14 cellular contexts compared by ENCODE assay signal in genomic region chr13:42011601-42012401, GRCh38. TPM values are rescaled to one million over a fixed set of nuclear protein-coding genes. Genes with fewer than 3 reads are reported as not detected.
DNase-seq lines count a peak whose midpoint lies in the region; FAIRE-seq and TF ChIP-seq lines count a peak whose summit lies in the region.
"Had no signal": no experiment of that assay in that cellular context is flagged by ENCODE, and none has a peak within 500 bp of the region (broad histone marks: within the 10 kb centered on the region; RNA-seq: fewer than 3 reads in every experiment).

No MANE protein-coding gene starts in this region.

- H2AFZ ChIP-seq in keratinocyte (ENCODE audit: control insufficient read depth, low read length), result peak overlapping the region; percentile 93

- no peaks in the 10 kb centered on the region for H3K79me2 ChIP-seq in keratinocyte (ENCODE audit: control insufficient read depth, insufficient read depth, low read length)

- no peaks in the 10 kb centered on the region for H3K9me1 ChIP-seq in keratinocyte (ENCODE audit: control insufficient read depth, extremely low read depth, insufficient read depth, low read length)

- H3K36me3 Mint-ChIP-seq in activated T-helper 1 cell treated with anti-CD3 and anti-CD28 coated beads, Interleukin-12 subunit alpha, Interleukin-12 subunit beta, Interleukin-2, Interleukin-4 antibody, amounts not matched to agents 30 ng/mL and 10 ng/mL and 1 ng/mL, durations not matched to agents 14 hours and 24 hours and 36 hours (ENCODE audit: low read depth), result no peaks in the 10 kb centered on the region

- H3K27ac Mint-ChIP-seq in activated T-helper 1 cell treated with anti-CD3 and anti-CD28 coated beads, Interleukin-12 subunit alpha, Interleukin-12 subunit beta, Interleukin-2, Interleukin-4 antibody, amounts not matched to agents 30 ng/mL and 10 ng/mL and 1 ng/mL, durations not matched to agents 14 hours and 24 hours and 36 hours, result no peak overlapping the region

- no peaks in the 10 kb centered on the region for H3K9me3 Mint-ChIP-seq in activated T-helper 1 cell treated with anti-CD3 and anti-CD28 coated beads, Interleukin-12 subunit alpha, Interleukin-12 subunit beta, Interleukin-2, Interleukin-4 antibody, amounts not matched to agents 30 ng/mL and 10 ng/mL and 1 ng/mL, durations not matched to agents 14 hours and 24 hours and 36 hours

- no peak for TF ChIP-seq POLR2A in breast epithelium (IDR thresholded peaks at IDR 0.05)
- no peak for TF ChIP-seq POLR2A in GM12892 (IDR thresholded peaks at IDR 0.05; ENCODE audit: low read depth, low read length)

- no peak for TF ChIP-seq CTCF in breast epithelium (IDR thresholded peaks at IDR 0.05)
- no peak for TF ChIP-seq CTCF in keratinocyte (optimal IDR thresholded peaks at IDR 0.05 in 1 of 3, IDR thresholded peaks at IDR 0.05 in 1 of 3, conservative IDR thresholded peaks at IDR 0.05 in 1 of 3; ENCODE audit: extremely low read depth in 1 of 3, insufficient read depth in 2 of 3, low read length in 3 of 3)

- intact Hi-C loops in breast epithelium (cut with DNase I; ENCODE audit: low total_unique reads), result no loop called here
- intact Hi-C loops in activated T-helper 1 cell treated with anti-CD3 and anti-CD28 coated beads, Interleukin-12 subunit alpha, Interleukin-12 subunit beta, Interleukin-2, Interleukin-4 antibody, amounts not matched to agents 30 ng/mL and 10 ng/mL and 1 ng/mL, durations not matched to agents 14 hours and 24 hours and 36 hours (cut with micrococcal nuclease), result no loop called here

- H3K9me3 ChIP-seq in breast epithelium (no peaks in the 10 kb centered on the region), keratinocyte (ENCODE audit: control insufficient read depth, low read depth, low read length) (no peaks in the 10 kb centered on the region), skeletal muscle satellite cell (replicated peaks; ENCODE audit: low read length) (no peaks in the 10 kb centered on the region)

- no peak overlapping the region for H3K9ac ChIP-seq in keratinocyte (ENCODE audit: control insufficient read depth, extremely low read depth, insufficient read depth, low read length)
- no peak overlapping the region for H3K9ac ChIP-seq in skeletal muscle satellite cell (ENCODE audit: low read depth, low read length)

- no peak overlapping the region for H3K4me3 Mint-ChIP-seq in activated T-helper 1 cell treated with anti-CD3 and anti-CD28 coated beads, Interleukin-12 subunit alpha, Interleukin-12 subunit beta, Interleukin-2, Interleukin-4 antibody, amounts not matched to agents 30 ng/mL and 10 ng/mL and 1 ng/mL, durations not matched to agents 14 hours and 24 hours and 36 hours

- FAIRE-seq in keratinocyte (lab: Jason Lieb, UNC) (no peak), GM12892 (lab: Jason Lieb, UNC) (no peak)

- peak overlapping the region; percentile 36 to 44 for H3K27ac ChIP-seq in breast epithelium
- no peak overlapping the region for H3K27ac ChIP-seq in keratinocyte (ENCODE audit: control insufficient read depth, insufficient read depth, low read length)
- H3K27ac ChIP-seq: 22Rv1 had no signal

- H3K4me2 ChIP-seq in keratinocyte (ENCODE audit: control insufficient read depth, extremely low read depth, insufficient read depth, low read depth, low read length) (peak overlapping the region; percentile 88), skeletal muscle satellite cell (ENCODE audit: low read length) (peak overlapping the region; percentile 61)

- H3K4me1 ChIP-seq in breast epithelium (peaks cover 0 to 3% of the 10 kb centered on the region in 2 donors), keratinocyte (ENCODE audit: control insufficient read depth, extremely low read depth, insufficient read depth, low read length) (peaks cover 13% of the 10 kb centered on the region), skeletal muscle satellite cell (ENCODE audit: control insufficient read depth, insufficient read depth, low read length) (peaks cover 12% of the 10 kb centered on the region)

- H3K36me3 ChIP-seq in breast epithelium, result no peaks in the 10 kb centered on the region
- no peaks in the 10 kb centered on the region for H3K36me3 ChIP-seq in keratinocyte (ENCODE audit: control insufficient read depth in 2 of 2, extremely low read depth in 1 of 2, insufficient read depth in 2 of 2, low read length in 2 of 2)
- H3K36me3 ChIP-seq in skeletal muscle satellite cell (ENCODE audit: insufficient read depth, low read length), result no peaks in the 10 kb centered on the region

- H3K4me1 Mint-ChIP-seq in activated T-helper 1 cell treated with anti-CD3 and anti-CD28 coated beads, Interleukin-12 subunit alpha, Interleukin-12 subunit beta, Interleukin-2, Interleukin-4 antibody, amounts not matched to agents 30 ng/mL and 10 ng/mL and 1 ng/mL, durations not matched to agents 14 hours and 24 hours and 36 hours (ENCODE audit: low read depth), result no peaks in the 10 kb centered on the region

- peak; percentile 22 for DNase-seq in DMS 273 (lab: John Stamatoyannopoulos, UW; ENCODE audit: unreplicated experiment)
- DNase-seq in DMS 273 treated with DMSO at 0.1 percent for 48 hours (lab: John Stamatoyannopoulos, UW), result no peak
- peak; percentile 37 to 61 for DNase-seq in breast epithelium (ENCODE audit: low spot score in 2 of 2)
- no peak for DNase-seq in keratinocyte (ENCODE audit: low read depth, low spot score)
- no peak for DNase-seq in GM12892 (ENCODE audit: insufficient read length)
- DNase-seq in activated T-helper 1 cell treated with anti-CD3 and anti-CD28 coated beads, Interleukin-12 subunit alpha, Interleukin-12 subunit beta, Interleukin-2, Interleukin-4 antibody, amounts not matched to agents 30 ng/mL and 10 ng/mL and 1 ng/mL, durations not matched to agents 14 hours and 24 hours and 36 hours (ENCODE audit: low spot score), result no peak
- DNase-seq in GM19240 (ENCODE audit: insufficient read length, low spot score), result no peak
- DNase-seq: activated CD8-positive, alpha-beta memory T cell treated with anti-CD3 and anti-CD28 coated beads for 24 hours; activated naive CD4-positive, alpha-beta T cell treated with anti-CD3 and anti-CD28 coated beads, Interleukin-2, amount 50 U/mL, for 16 hours; COR-L47; HCEC 1CT; NCI-H2081 had no signal

- dilution Hi-C loops in keratinocyte (cut with MboI; ENCODE audit: extremely low pct_ligation_motif_present, low sequenced_read_pairs), result no loop called here

- H3K27me3 Mint-ChIP-seq in activated T-helper 1 cell treated with anti-CD3 and anti-CD28 coated beads, Interleukin-12 subunit alpha, Interleukin-12 subunit beta, Interleukin-2, Interleukin-4 antibody, amounts not matched to agents 30 ng/mL and 10 ng/mL and 1 ng/mL, durations not matched to agents 14 hours and 24 hours and 36 hours (ENCODE audit: insufficient read depth), result peaks cover 7% of the 10 kb centered on the region

- H3K4me3 ChIP-seq in breast epithelium, result peak overlapping the region in 2 of 3 donors; percentile 44 to 62
- H3K4me3 ChIP-seq in keratinocyte (ENCODE audit: control insufficient read depth in 2 of 3, extremely low read depth in 1 of 3, insufficient read depth in 2 of 3, low read depth in 1 of 3, low read length in 3 of 3), result peak overlapping the region in 2 of 3 experiments; percentile 44 to 55
- no peak overlapping the region for H3K4me3 ChIP-seq in skeletal muscle satellite cell (ENCODE audit: low read length)

- H4K20me1 ChIP-seq in keratinocyte (ENCODE audit: control insufficient read depth, extremely low read depth, insufficient read depth, low read length), result no peaks in the 10 kb centered on the region

- H3K27me3 ChIP-seq in breast epithelium (no peaks in the 10 kb centered on the region), keratinocyte (ENCODE audit: control insufficient read depth, extremely low read depth, insufficient read depth, low read length) (no peaks in the 10 kb centered on the region), skeletal muscle satellite cell (ENCODE audit: control insufficient read depth, insufficient read depth, low read length) (no peaks in the 10 kb centered on the region)

RNA-seq across cellular contexts. Expression of gene DGKH, which starts 36.6 kb away (rescaled TPM):
- total RNA-seq in breast epithelium, result 10 to 100 TPM; 11.5 to 19.0 (median 19.0) TPM
- polyA plus RNA-seq in keratinocyte, result 8.1 to 12.8 TPM (median 12.5 TPM) in 3 replicates
- 8.2 TPM for polyA plus RNA-seq in keratinocyte (2011; ENCODE audit: low read depth)
- polyA plus RNA-seq in keratinocyte (2011; cell fraction: cytosol; rRNA removed), result 6.9 and 12.8 TPM in 2 replicates
- 28.5 and 29.9 TPM in 2 replicates for polyA plus RNA-seq in keratinocyte (2011; cell fraction: nucleus; rRNA removed)
- 6.6 and 6.9 TPM in 2 replicates for polyA plus RNA-seq in keratinocyte (2012; ENCODE audit: low replicate concordance)
- 15.2 to 64.7 TPM (median 51.7 TPM) in 3 replicates for polyA minus RNA-seq in keratinocyte
- polyA minus RNA-seq in keratinocyte (2011; cell fraction: cytosol; rRNA and poly(A)+ RNA removed), result 20.7 TPM
- 43.5 and 112 TPM in 2 replicates for polyA minus RNA-seq in keratinocyte (2011; cell fraction: nucleus; rRNA and poly(A)+ RNA removed)
- 6.3 and 7.1 TPM in 2 replicates for total RNA-seq in skeletal muscle satellite cell (2012; rRNA removed)
- polyA plus RNA-seq in GM12892 (2012; ENCODE audit: missing spikeins), result 7.5 TPM
- total RNA-seq in activated T-helper 1 cell treated with anti-CD3 and anti-CD28 coated beads, Interleukin-12 subunit alpha, Interleukin-12 subunit beta, Interleukin-2, Interleukin-4 antibody, amounts not matched to agents 30 ng/mL and 10 ng/mL and 1 ng/mL, durations not matched to agents 14 hours and 24 hours and 36 hours, result 13.1 and 14.1 TPM in 2 replicates

RNA-seq across cellular contexts. Expression of gene VWA8, which starts 50.9 kb away (rescaled TPM):
- total RNA-seq in breast epithelium, result 10 to 100 TPM; 18.4 to 43.5 (median 34.7) TPM
- polyA plus RNA-seq in keratinocyte, result 14.0 to 17.8 TPM (median 15.2 TPM) in 3 replicates
- polyA plus RNA-seq in keratinocyte (2011; ENCODE audit: low read depth), result 4.5 TPM
- polyA plus RNA-seq in keratinocyte (2011; cell fraction: cytosol; rRNA removed), result 6.5 and 12.0 TPM in 2 replicates
- 21.8 and 31.7 TPM in 2 replicates for polyA plus RNA-seq in keratinocyte (2011; cell fraction: nucleus; rRNA removed)
- polyA plus RNA-seq in keratinocyte (2012; ENCODE audit: low replicate concordance), result 4.1 and 10.9 TPM in 2 replicates
- polyA minus RNA-seq in keratinocyte, result 4.9 to 53.0 TPM (median 29.1 TPM) in 3 replicates
- 13.0 TPM for polyA minus RNA-seq in keratinocyte (2011; cell fraction: cytosol; rRNA and poly(A)+ RNA removed)
- polyA minus RNA-seq in keratinocyte (2011; cell fraction: nucleus; rRNA and poly(A)+ RNA removed), result 59.4 and 96.4 TPM in 2 replicates
- total RNA-seq in skeletal muscle satellite cell (2012; rRNA removed), result 11.1 and 20.5 TPM in 2 replicates
- 11.7 TPM for polyA plus RNA-seq in GM12892 (2012; ENCODE audit: missing spikeins)
- total RNA-seq in activated T-helper 1 cell treated with anti-CD3 and anti-CD28 coated beads, Interleukin-12 subunit alpha, Interleukin-12 subunit beta, Interleukin-2, Interleukin-4 antibody, amounts not matched to agents 30 ng/mL and 10 ng/mL and 1 ng/mL, durations not matched to agents 14 hours and 24 hours and 36 hours, result 26.4 and 26.6 TPM in 2 replicates

Comparison
In these comparisons a context has a peak if more than half of its experiments do, and no peak if none do; other contexts are left out.
1. DNase-seq: peak in DMS 273 (single experiment) and breast epithelium (2 of 2); none in DMS 273 treated with DMSO at 0.1 percent for 48 hours (single experiment), keratinocyte (single experiment), GM12892 (single experiment), activated T-helper 1 cell treated with anti-CD3 and anti-CD28 coated beads, Interleukin-12 subunit alpha, Interleukin-12 subunit beta, Interleukin-2, Interleukin-4 antibody, amounts not matched to agents 30 ng/mL and 10 ng/mL and 1 ng/mL, durations not matched to agents 14 hours and 24 hours and 36 hours (single experiment) and GM19240 (single experiment).